In the genomic region with DNA sequence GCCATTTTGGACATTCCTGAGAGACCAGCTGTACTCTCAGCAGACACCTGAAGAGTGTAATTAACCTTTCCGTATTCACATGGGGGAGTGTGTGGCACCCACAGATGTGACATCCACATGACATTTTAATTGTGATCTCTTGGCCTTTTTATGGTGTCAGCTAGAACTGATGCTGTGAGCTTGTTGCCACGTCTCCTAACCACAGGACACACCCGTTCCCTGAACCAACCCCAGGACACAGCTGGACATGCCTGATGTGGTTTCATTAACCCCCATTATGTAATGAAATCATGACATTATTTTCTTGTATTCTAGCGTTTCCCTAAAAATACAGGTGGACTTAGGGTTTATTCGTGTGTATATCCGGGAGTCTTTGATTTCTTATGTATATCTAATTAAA, we compare ENCODE assay signal across 9 cellular contexts.
"Had no signal": no experiment of that assay in that cellular context is flagged by ENCODE, and none has a peak within 500 bp of the region (broad histone marks: within the 10 kb centered on the region; RNA-seq: fewer than 3 reads in every experiment).

No MANE protein-coding gene starts in this region.

- H3K9me3 ChIP-seq: HAP-1 had no signal

- H3K27ac ChIP-seq: GM23248 had no signal

- H3K36me3 ChIP-seq: HAP-1 had no signal

- H3K9ac ChIP-seq: GM23248 had no signal

- H2AFZ ChIP-seq: GM23248, GM23338 had no signal

- H3K4me3 ChIP-seq: GM23248, GM23338, HAP-1 had no signal

- H3K4me3 Mint-ChIP-seq: GM23338, H9, HFFc6 had no signal

- DNase-seq: GM23248, GOT3, H7, H9, HCEC 1CT, HFFc6 had no signal

- H3K4me1 ChIP-seq: HAP-1 had no signal

- H3K4me2 ChIP-seq: GM23338 had no signal

- ATAC-seq: GM23338, HCT116 had no signal

- H3K4me1 Mint-ChIP-seq: GM23338, H9 had no signal

- H3K27ac Mint-ChIP-seq: GM23338, H9, HFFc6 had no signal
